1 cellular context compared by ENCODE assay signal in genomic region chr2:53631313-53632125, GRCh38.
TF ChIP-seq lines count a peak whose summit lies in the region.

No MANE protein-coding gene starts in this region.

TF ChIP-seq in K562, 482 proteins besides CTCF, POLR2A, EP300 and RAD21 (continued from another document):
- TF ChIP-seq ZBTB40 (IDR thresholded peaks at IDR 0.05), result peak; percentile 83
- no peak for TF ChIP-seq ZBTB40 (CRISPR knock-in tag; IDR thresholded peaks at IDR 0.05)
